ENCODE assay signal across 32 cellular contexts in genomic region chr18:2497797-2498196, GRCh38.
"Had no signal": no experiment of that assay in that cellular context is flagged by ENCODE, and none has a peak within 500 bp of the region (broad histone marks: within the 10 kb centered on the region; RNA-seq: fewer than 3 reads in every experiment).

No MANE protein-coding gene starts in this region.

- FAIRE-seq: astrocyte, TTC549 had no signal

- H3K27ac ChIP-seq: adrenal gland, body of pancreas, brain microvascular endothelial cell, breast epithelium, VCaP had no signal

- DNase-seq: activated CD4-positive, alpha-beta memory T cell treated with anti-CD3 and anti-CD28 coated beads, Interleukin-2, amount 10 ng/mL, durations not matched to agents 7 days and 5 days; activated CD4-positive, alpha-beta T cell treated with anti-CD3 and anti-CD28 coated beads for 1 hour; activated CD4-positive, alpha-beta T cell treated with anti-CD3 and anti-CD28 coated beads for 36 hours; activated CD4-positive, alpha-beta T cell treated with anti-CD3 and anti-CD28 coated beads for 48 hours; activated CD4-positive, alpha-beta T cell treated with anti-CD3 and anti-CD28 coated beads, Interleukin-2, amount 10 ng/mL, durations not matched to agents 7 days and 5 days; activated CD4-positive, alpha-beta T cell treated with anti-CD3 and anti-CD28 coated beads, Interleukin-2, amount 50 U/mL, for 48 hours; activated CD4-positive, CD25-positive, alpha-beta regulatory T cell; activated CD8-positive, alpha-beta memory T cell treated with anti-CD3 and anti-CD28 coated beads for 24 hours; activated CD8-positive, alpha-beta memory T cell treated with anti-CD3 and anti-CD28 coated beads, Interleukin-2, amount 10 ng/mL, durations not matched to agents 7 days and 5 days; activated CD8-positive, alpha-beta memory T cell treated with anti-CD3 and anti-CD28 coated beads, Interleukin-2, amount 50 U/mL, for 48 hours; activated CD8-positive, alpha-beta T cell treated with anti-CD3 and anti-CD28 coated beads, Interleukin-2, amount 10 ng/mL, durations not matched to agents 7 days and 5 days; activated effector memory CD4-positive, alpha-beta T cell treated with Interleukin-2 at 50 U/mL for 16 hours; activated gamma-delta T cell; activated naive CD4-positive, alpha-beta T cell treated with anti-CD3 and anti-CD28 coated beads, Interleukin-2, amount 10 ng/mL, durations not matched to agents 7 days and 5 days; activated naive CD4-positive, alpha-beta T cell treated with Interleukin-2 at 50 U/mL for 16 hours; activated naive CD8-positive, alpha-beta T cell treated with anti-CD3 and anti-CD28 coated beads, Interleukin-2, amount 10 ng/mL, durations not matched to agents 7 days and 5 days; activated T-cell treated with anti-CD3 and anti-CD28 coated beads, Interleukin-2, amount 50 U/mL, for 24 hours; activated T-cell treated with anti-CD3 and anti-CD28 coated beads, Interleukin-2, amount 50 U/mL, for 48 hours; adrenal gland; amniotic stem cell; aorta; body of pancreas; brain microvascular endothelial cell; central memory CD4-positive, alpha-beta T cell; T-helper 1 cell; T-helper 2 cell; T-helper 9 cell had no signal

- H3K4me3 ChIP-seq: adrenal gland, body of pancreas, breast epithelium had no signal

- H3K27me3 ChIP-seq: adrenal gland, body of pancreas, brain microvascular endothelial cell, breast epithelium had no signal

- ATAC-seq: activated CD4-positive, alpha-beta T cell treated with anti-CD3 and anti-CD28 coated beads for 36 hours; activated CD4-positive, CD25-positive, alpha-beta regulatory T cell treated with anti-CD3 and anti-CD28 coated beads, Interleukin-2, amount 50 U/mL, for 24 hours; activated CD8-positive, alpha-beta memory T cell treated with anti-CD3 and anti-CD28 coated beads, Interleukin-2, amount 10 ng/mL, durations not matched to agents 7 days and 5 days; activated CD8-positive, alpha-beta T cell treated with anti-CD3 and anti-CD28 coated beads, Interleukin-2, amount 10 ng/mL, durations not matched to agents 7 days and 5 days; body of pancreas had no signal

- H3K36me3 ChIP-seq: adrenal gland, brain microvascular endothelial cell, breast epithelium had no signal

- H3K4me1 ChIP-seq: adrenal gland, body of pancreas, breast epithelium had no signal

- H3K9me3 ChIP-seq: adrenal gland, body of pancreas, breast epithelium had no signal
